ENCODE assay signal across 12 cellular contexts in the genomic region with DNA sequence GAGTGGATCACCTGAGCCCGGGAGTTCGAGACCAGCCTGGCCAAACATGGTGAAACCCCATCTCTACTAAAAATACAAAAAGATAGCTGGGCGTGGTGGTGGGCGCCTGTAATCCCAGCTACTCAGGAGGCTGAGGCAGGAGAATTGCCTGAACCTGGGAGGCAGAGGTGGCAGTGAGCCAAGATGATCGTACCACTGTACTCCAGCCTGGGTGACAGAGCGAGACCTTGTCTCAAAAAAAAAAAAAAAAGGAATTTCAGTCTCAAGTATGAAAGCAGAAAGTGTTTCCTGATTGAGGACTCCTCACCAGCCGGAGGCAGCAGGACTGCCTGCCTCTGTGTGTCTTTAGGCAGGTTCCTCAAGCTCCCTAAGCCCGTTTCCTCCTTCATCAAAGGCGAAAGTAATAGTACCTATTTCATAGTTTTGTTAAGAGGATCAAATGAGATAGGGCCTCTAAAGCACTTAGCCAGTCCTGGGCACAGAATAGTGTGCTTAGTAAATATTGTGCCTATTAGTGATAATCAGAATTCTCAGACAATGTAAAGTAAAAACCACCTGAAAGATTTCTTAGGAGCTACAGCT. TPM values are rescaled to one million over a fixed set of nuclear protein-coding genes. Genes with fewer than 3 reads are reported as not detected.
A peak's percentile ranks its signal among the peaks of the same experiment; 100 is the strongest.
DNase-seq lines count a peak whose midpoint lies in the region; ATAC-seq, FAIRE-seq and TF ChIP-seq lines count a peak whose summit lies in the region.
"Had no signal": no experiment of that assay in that cellular context is flagged by ENCODE, and none has a peak within 500 bp of the region (broad histone marks: within the 10 kb centered on the region; RNA-seq: fewer than 3 reads in every experiment).

No MANE protein-coding gene starts in this region.

- no peak overlapping the region for H2BK5ac ChIP-seq in IMR-90 (ENCODE audit: low read depth, low read length, poor library complexity, severe bottlenecking)

- H4K20me1 ChIP-seq in IMR-90 (ENCODE audit: insufficient read depth, low read length) (peaks cover 91% of the 10 kb centered on the region), K562 (replicated peaks; ENCODE audit: control insufficient read depth, insufficient read depth, low read length) (peaks cover 10% of the 10 kb centered on the region), osteoblast (ENCODE audit: insufficient read depth, low read length) (peaks cover 49% of the 10 kb centered on the region)

- no peak overlapping the region for H4K8ac ChIP-seq in IMR-90 (ENCODE audit: low read depth in 2 of 2, low read length in 2 of 2)

- H2AFZ ChIP-seq in IMR-90 (replicated peaks; ENCODE audit: low read length, poor library complexity) (no peak overlapping the region), K562 (ENCODE audit: low read depth, low read length) (no peak overlapping the region), osteoblast (ENCODE audit: low read length) (no peak overlapping the region)

- no peak overlapping the region for H3K4ac ChIP-seq in IMR-90 (ENCODE audit: low read depth, low read length)

- H4K91ac ChIP-seq in IMR-90 (ENCODE audit: insufficient read depth, low read depth, low read length), result no peak overlapping the region

- H3K79me2 ChIP-seq in K562 (ENCODE audit: control insufficient read depth, insufficient read depth, low read length), result peaks cover 82% of the 10 kb centered on the region
- H3K79me2 ChIP-seq in osteoblast (ENCODE audit: insufficient read depth, low read length), result peaks cover 94% of the 10 kb centered on the region

- no peak overlapping the region for H2AK9ac ChIP-seq in IMR-90 (replicated peaks; ENCODE audit: low read depth, low read length, poor library complexity)

- DNase-seq in NCI-H1105 treated with DMSO at 0.1 percent for 48 hours (lab: John Stamatoyannopoulos, UW), result peak; percentile 5
- no peak for DNase-seq in NCI-H1105 (lab: John Stamatoyannopoulos, UW)
- no peak for DNase-seq in IMR-90
- no peak for DNase-seq in K562 (ENCODE audit: extremely low read depth in 1 of 4, low spot score in 3 of 4)
- peak; percentile 38 for DNase-seq in osteoblast (ENCODE audit: insufficient read length, low spot score, missing footprints)
- DNase-seq in H7, result no peak
- no peak for DNase-seq in SIG-M5 (lab: John Stamatoyannopoulos, UW)
- no peak for DNase-seq in GM03348 (ENCODE audit: low spot score)
- DNase-seq: activated effector memory CD4-positive, alpha-beta T cell treated with Interleukin-2 at 50 U/mL for 16 hours; NCI-H774 had no signal

- H3K27me3 ChIP-seq in IMR-90 (ENCODE audit: control insufficient read depth, insufficient read depth, low read length) (no peaks in the 10 kb centered on the region), K562 (ENCODE audit: control insufficient read depth in 2 of 2, insufficient read depth in 2 of 2, low read length in 2 of 2) (no peaks in the 10 kb centered on the region), osteoblast (ENCODE audit: insufficient read depth, low read length) (no peaks in the 10 kb centered on the region), H7 (ENCODE audit: control insufficient read depth, insufficient read depth, low read length) (peaks cover 51% of the 10 kb centered on the region)

- H3K4me2 ChIP-seq in IMR-90 (ENCODE audit: low read depth, low read length) (no peak overlapping the region), K562 (ENCODE audit: insufficient read depth, low read length) (no peak overlapping the region), osteoblast (ENCODE audit: insufficient read depth, low read length) (no peak overlapping the region)

- intact Hi-C loops in IMR-90 (cut with micrococcal nuclease), result no loop called here
- intact Hi-C loops in K562 (cut with micrococcal nuclease), result no loop called here

- dilution Hi-C loops in IMR-90 (cut with HindIII; ENCODE audit: low sequenced_read_pairs, unreplicated experiment), result no loop called here

- no peak overlapping the region for H2BK120ac ChIP-seq in IMR-90 (ENCODE audit: low read depth, low read length)

- FAIRE-seq in K562 (lab: Jason Lieb, UNC), result no peak

- ATAC-seq in IMR-90 (ENCODE audit: low read depth) (no peak), K562 (no peak)
- ATAC-seq: activated CD4-positive, CD25-positive, alpha-beta regulatory T cell treated with anti-CD3 and anti-CD28 coated beads, Interleukin-2, amount 50 U/mL, for 24 hours had no signal

- no peak overlapping the region for H2BK15ac ChIP-seq in IMR-90 (ENCODE audit: low read depth, low read length)

- no peak overlapping the region for H3K9ac ChIP-seq in IMR-90 (ENCODE audit: low read depth, low read length)
- H3K9ac ChIP-seq in K562 (ENCODE audit: insufficient read depth in 1 of 2, low read depth in 2 of 2, low read length in 2 of 2), result no peak overlapping the region

- H3K79me1 ChIP-seq in IMR-90 (ENCODE audit: low read depth in 1 of 2, low read length in 2 of 2), result peaks cover 9 to 90% of the 10 kb centered on the region in 2 experiments; a peak in 3 of 4 replicates

- no peak overlapping the region for H3K14ac ChIP-seq in IMR-90 (replicated peaks; ENCODE audit: low read depth, low read length)

- BruUV-seq in IMR-90 (replicated peaks; lab: Mats Ljungman, UMichigan), result no TSS peak
- no TSS peak for BruUV-seq in K562 (replicated peaks; lab: Mats Ljungman, UMichigan)

- WGBS in IMR-90 (ENCODE audit: extremely low coverage in 2 of 2, insufficient read length in 1 of 2), 2 experiments, result 80% methylated on average over 1 of the region's 9 CpGs; no CpG with 5 or more reads in 1 of the 2 experiments
- 71% methylated on average over 4 of the region's 9 CpGs for WGBS in K562 (ENCODE audit: insufficient coverage, low coverage, missing lambda C conversion rate)

- H3K36me3 ChIP-seq in IMR-90 (ENCODE audit: control insufficient read depth, insufficient read depth, low read length) (no peaks in the 10 kb centered on the region), K562 (ENCODE audit: control insufficient read depth, insufficient read depth, low read length) (peaks cover 5% of the 10 kb centered on the region; the same call in 2 of the 3 replicates), osteoblast (ENCODE audit: insufficient read depth, low read length) (no peaks in the 10 kb centered on the region), H7 (replicated peaks; ENCODE audit: control insufficient read depth, insufficient read depth, low read length) (no peaks in the 10 kb centered on the region)
- H3K36me3 ChIP-seq: HAP-1 had no signal

- in situ Hi-C loops in IMR-90 (cut with MboI; ENCODE audit: low sequenced_read_pairs) (no loop called here), K562 (cut with MboI) (no loop called here)

- H4K5ac ChIP-seq in IMR-90 (ENCODE audit: low read depth, low read length), result no peak overlapping the region

- H2AK5ac ChIP-seq in IMR-90 (ENCODE audit: low read depth, low read length), result 0 out of 2 replicates have a peak overlapping the region, but pooled peaks have one; percentile 23

- no peak overlapping the region for H3K56ac ChIP-seq in IMR-90 (ENCODE audit: extremely low read depth, insufficient read depth, low read length)

- CTCF ChIA-PET in IMR-90 (lab: Yijun Ruan, JAX) (interaction anchor here (1.0 to 1.3 kb wide), 2 partner anchors 8 to 170 kb away, joined by 3 to 4 read pairs; no protein-coding TSS in a partner anchor), K562 (lab: Yijun Ruan, JAX; ENCODE audit: low intra/inter-chr PET ratio) (no interaction called here)

- H2BK20ac ChIP-seq in IMR-90 (ENCODE audit: low read depth, low read length), result no peak overlapping the region

- H3K4me3 ChIP-seq in IMR-90 (ENCODE audit: insufficient read depth, low read depth, low read length), result no peak overlapping the region
- H3K4me3 ChIP-seq in K562, result no peak overlapping the region
- H3K4me3 ChIP-seq in osteoblast (ENCODE audit: insufficient read depth, low read length), result no peak overlapping the region
- H3K4me3 ChIP-seq in H7 (ENCODE audit: insufficient read depth, low read depth, low read length), result no peak overlapping the region
- H3K4me3 ChIP-seq: HAP-1 had no signal

- TF ChIP-seq CTCF in IMR-90 (conservative IDR thresholded peaks at IDR 0.05; ENCODE audit: low read depth, low read length) (no peak), K562 (IDR thresholded peaks at IDR 0.05 in 2 of 3, conservative IDR thresholded peaks at IDR 0.05 in 1 of 3; ENCODE audit: insufficient read depth in 2 of 3, low read depth in 1 of 3, low read length in 3 of 3) (no peak), osteoblast (IDR thresholded peaks at IDR 0.05; ENCODE audit: extremely low read depth, low read depth, low read length) (no peak)

- H3K9me1 ChIP-seq in IMR-90 (ENCODE audit: insufficient read depth, low read length), result peaks cover 37% of the 10 kb centered on the region
- no peaks in the 10 kb centered on the region for H3K9me1 ChIP-seq in K562 (ENCODE audit: control insufficient read depth, insufficient read depth, low read length)

- peaks cover 54% of the 10 kb centered on the region for H3K4me1 ChIP-seq in IMR-90 (ENCODE audit: control insufficient read depth, insufficient read depth, low read length)
- peaks cover 35 to 46% of the 10 kb centered on the region in 2 experiments for H3K4me1 ChIP-seq in K562 (replicated peaks in 1 of 2; ENCODE audit: control insufficient read depth in 2 of 2, insufficient read depth in 2 of 2, low read length in 2 of 2)
- H3K4me1 ChIP-seq in osteoblast (ENCODE audit: insufficient read depth, low read length), result peaks cover 50% of the 10 kb centered on the region

- POLR2A ChIA-PET in IMR-90 (lab: Charles Lee; ENCODE audit: unreplicated experiment), result no interaction called here
- POLR2A ChIA-PET in K562 (lab: Yijun Ruan, JAX), result interaction anchor here (0.7 to 1.9 kb wide), 3 partner anchors 15 to 26 kb away, joined by 3 to 4 read pairs (median 4); no protein-coding TSS in a partner anchor

- H3K27ac ChIP-seq in IMR-90 (ENCODE audit: insufficient read depth, low read length), result no peak overlapping the region
- no peak overlapping the region for H3K27ac ChIP-seq in K562 (ENCODE audit: extremely low read depth, low read depth, low read length)
- H3K27ac ChIP-seq in osteoblast (ENCODE audit: low read depth, low read length), result no peak overlapping the region

- no peak for TF ChIP-seq EP300 in K562 (IDR thresholded peaks at IDR 0.05; ENCODE audit: low read length)

- no peak overlapping the region for H3K18ac ChIP-seq in IMR-90 (ENCODE audit: low read depth, low read length)

- no peak for TF ChIP-seq RAD21 in IMR-90 (IDR thresholded peaks at IDR 0.05; ENCODE audit: low read length)
- no peak for TF ChIP-seq RAD21 in K562 (CRISPR knock-in tag; conservative IDR thresholded peaks at IDR 0.05 in 1 of 2, IDR thresholded peaks at IDR 0.05 in 1 of 2)

- TF ChIP-seq POLR2A in IMR-90 (IDR thresholded peaks at IDR 0.05; ENCODE audit: low read depth, low read length), result no peak
- no peak for TF ChIP-seq POLR2A in K562 (conservative IDR thresholded peaks at IDR 0.05)

- no peak overlapping the region; the same call in 1 of the 2 replicates for H3K23ac ChIP-seq in IMR-90 (ENCODE audit: low read depth, low read length)

- H3K9me3 ChIP-seq in IMR-90 (ENCODE audit: control insufficient read depth, insufficient read depth, low read length) (no peaks in the 10 kb centered on the region), K562 (replicated peaks; ENCODE audit: control insufficient read depth, insufficient read depth, low read depth, low read length) (no peaks in the 10 kb centered on the region), osteoblast (ENCODE audit: low read depth, low read length) (no peaks in the 10 kb centered on the region)
- H3K9me3 ChIP-seq: HAP-1 had no signal

RNA-seq across cellular contexts. Expression of a gene that starts 9.0 kb away (rescaled TPM):
- total RNA-seq in IMR-90 (2012; rRNA removed) (1.8 and 1.9 TPM in 2 replicates), K562 (2014; rRNA removed) (5.5 and 10.0 TPM in 2 replicates), K562 (2014; rRNA removed; fragmentation: Illumina TruSeq; extraction: Trizol) (5.1 and 5.5 TPM in 2 replicates), K562 (2015; rRNA removed; fragmentation: Illumina TruSeq; extraction: Trizol) (6.6 and 6.8 TPM in 2 replicates), K562 (2021) (19.9 and 20.4 TPM in 2 replicates), osteoblast (14.4 and 15.6 TPM in 2 replicates)
- polyA plus RNA-seq in IMR-90 (2012; rRNA removed) (10.5 and 14.0 TPM in 2 replicates), K562 (2011; rRNA removed) (3.7 and 3.8 TPM in 2 replicates), K562 (2014; fragmentation: Illumina TruSeq; extraction: Trizol) (6.6 and 8.6 TPM in 2 replicates), K562 (2014; fragmentation: Nextera tagmentation; extraction: Ambion mirVana) (1 to 10 TPM in 1 of 2 experiments, under 1 TPM in 1; 0.68 to 1.5 TPM), K562 (2014; rRNA removed) (10.0 and 11.9 TPM in 2 replicates)
- polyA plus RNA-seq in IMR-90 (2012; cell fraction: cytosol; rRNA removed), result 5.5 and 10.5 TPM in 2 replicates
- 18.8 and 32.7 TPM in 2 replicates for polyA plus RNA-seq in IMR-90 (2012; cell fraction: nucleus; rRNA removed; ENCODE audit: low replicate concordance)
- 33.0 and 41.0 TPM in 2 replicates for total RNA-seq in K562 (2011; cell fraction: chromatin; rRNA removed; ENCODE audit: low replicate concordance)
- total RNA-seq in K562 (2011; cell fraction: nucleolus; rRNA removed), result 18.6 and 19.2 TPM in 2 replicates
- 22.3 and 33.5 TPM in 2 replicates for total RNA-seq in K562 (2011; cell fraction: nucleoplasm; rRNA removed)
- polyA plus RNA-seq in K562 (2011; cell fraction: cytosol; rRNA removed), result 2.2 and 3.1 TPM in 2 replicates
- polyA plus RNA-seq in K562 (2011; cell fraction: nucleus; rRNA removed), result 7.1 and 11.1 TPM in 2 replicates
- polyA plus RNA-seq in K562 (2012), result 8.0 and 9.8 TPM in 2 replicates
- 2.4 and 3.1 TPM in 2 replicates for polyA minus RNA-seq in K562 (2011; rRNA and poly(A)+ RNA removed)
- 5.2 and 6.3 TPM in 2 replicates for polyA minus RNA-seq in K562 (2011; cell fraction: cytosol; rRNA and poly(A)+ RNA removed)
- polyA minus RNA-seq in K562 (2011; cell fraction: nucleus; rRNA and poly(A)+ RNA removed), result 3.5 and 4.8 TPM in 2 replicates
- 11.3 and 13.7 TPM in 2 replicates for total RNA-seq in H7 (2014; rRNA removed; shearing (Covaris generic))

Comparison
In these comparisons a context has a peak if more than half of its experiments do, and no peak if none do; other contexts are left out.
1. DNase-seq: peak in NCI-H1105 treated with DMSO at 0.1 percent for 48 hours (single experiment) and osteoblast (single experiment); none in NCI-H1105 (single experiment), IMR-90 (single experiment), K562 (0 of 4), H7 (single experiment), SIG-M5 (single experiment) and GM03348 (single experiment).